In the genomic region with DNA sequence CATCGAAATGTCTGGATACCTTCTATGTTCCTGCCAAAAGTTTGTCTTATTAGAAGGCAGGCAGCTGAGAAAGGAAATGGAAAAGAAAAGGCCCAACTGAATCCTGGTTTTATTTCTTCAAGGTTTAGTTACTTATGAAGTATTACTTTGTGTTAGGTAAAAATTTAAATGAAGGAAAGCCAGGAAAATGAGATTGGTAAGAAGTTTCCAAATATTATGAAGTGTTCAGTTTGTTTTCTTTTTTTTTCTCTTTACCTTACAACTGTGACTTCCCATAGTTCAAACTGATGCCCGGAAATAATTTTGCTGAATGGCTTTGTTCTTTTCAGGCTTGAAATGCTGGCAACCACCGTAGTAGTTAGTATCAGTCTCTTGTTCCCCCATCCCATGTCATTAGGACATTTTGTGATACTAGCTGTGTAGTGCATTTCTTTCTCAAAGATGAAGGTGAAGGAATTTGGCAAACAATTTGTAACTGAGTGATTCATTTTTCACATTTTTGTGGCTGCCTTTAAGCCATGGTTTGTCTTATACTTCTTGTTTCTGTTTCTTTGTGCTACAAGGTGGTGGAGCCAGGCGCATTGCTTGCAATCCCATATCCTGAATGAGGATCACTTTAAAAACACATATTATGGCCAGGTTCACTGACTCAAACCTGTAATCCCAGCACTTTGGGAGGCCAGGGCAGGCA, we compare ENCODE assay signal across 8 cellular contexts. TPM values are rescaled to one million over a fixed set of nuclear protein-coding genes. Genes with fewer than 3 reads are reported as not detected.
A peak's percentile ranks its signal among the peaks of the same experiment; 100 is the strongest.
DNase-seq lines count a peak whose midpoint lies in the region; ATAC-seq and TF ChIP-seq lines count a peak whose summit lies in the region.

No MANE protein-coding gene starts in this region.

- TF ChIP-seq CTCF in testis (IDR thresholded peaks at IDR 0.05) = no peak

- H3K36me3 ChIP-seq in HAP-1 (replicated peaks) = 0 out of 2 replicates have a peak, but pooled peaks cover 5% of the 10 kb centered on the region
- no peaks in the 10 kb centered on the region for H3K36me3 ChIP-seq in testis (ENCODE audit: low read depth, missing control alignments)

- peak overlapping the region in 1 of 2 donors; percentile 55 for H3K27ac ChIP-seq in testis

- H3K4me3 ChIP-seq in HAP-1 (no peak overlapping the region), testis (no peak overlapping the region)

- intact Hi-C loops in sciatic nerve (cut with DNase I) = no loop called here
- intact Hi-C loops in testis (cut with DNase I; ENCODE audit: low total_unique reads) = no loop called here

- DNase-seq in kidney tubule cell (ENCODE audit: low spot score) (peak; percentile 78), sciatic nerve (ENCODE audit: low spot score) (no peak), HAP-1 (ENCODE audit: low spot score in 2 of 2) (no peak), inferior parietal cortex (ENCODE audit: extremely low spot score) (no peak), testis (no peak)

- ATAC-seq in GM18870 (IDR thresholded peaks at IDR 0.05; ENCODE audit: unreplicated experiment) (peak; percentile 88), HG02884 (IDR thresholded peaks at IDR 0.05; ENCODE audit: unreplicated experiment) (peak; percentile 55), SK-N-SH treated with all-trans-retinoic acid at 6 μM for 48 hours (peak; percentile 87), sciatic nerve (no peak)

- TF ChIP-seq POLR2A in testis (IDR thresholded peaks at IDR 0.05) = no peak

- 53 to 55% methylated on average over 4 of the region's 4 CpGs for WGBS in testis, 2 donors

- H3K4me1 ChIP-seq in HAP-1 (peaks cover 7% of the 10 kb centered on the region), testis (peaks cover 9% of the 10 kb centered on the region)

- in situ Hi-C loops in HAP-1 (cut with MboI; ENCODE audit: low sequenced_read_pairs) = no loop called here

- H3K9me3 ChIP-seq in HAP-1 = no peaks in the 10 kb centered on the region
- no peaks in the 10 kb centered on the region for H3K9me3 ChIP-seq in testis

- H3K27me3 ChIP-seq in HAP-1 (ENCODE audit: low read depth) (no peaks in the 10 kb centered on the region), testis (no peaks in the 10 kb centered on the region)

TF ChIP-seq in SK-N-SH treated with all-trans-retinoic acid at 6 μM for 48 hours, 23 proteins besides CTCF, POLR2A, EP300 and RAD21:
- TF ChIP-seq PPARA (CRISPR knock-in tag; IDR thresholded peaks at IDR 0.05; ENCODE audit: borderline replicate concordance) = no peak
- TF ChIP-seq POU6F1 (CRISPR knock-in tag; IDR thresholded peaks at IDR 0.05; ENCODE audit: borderline replicate concordance, low read depth) = no peak
- TF ChIP-seq, protein P1, sequence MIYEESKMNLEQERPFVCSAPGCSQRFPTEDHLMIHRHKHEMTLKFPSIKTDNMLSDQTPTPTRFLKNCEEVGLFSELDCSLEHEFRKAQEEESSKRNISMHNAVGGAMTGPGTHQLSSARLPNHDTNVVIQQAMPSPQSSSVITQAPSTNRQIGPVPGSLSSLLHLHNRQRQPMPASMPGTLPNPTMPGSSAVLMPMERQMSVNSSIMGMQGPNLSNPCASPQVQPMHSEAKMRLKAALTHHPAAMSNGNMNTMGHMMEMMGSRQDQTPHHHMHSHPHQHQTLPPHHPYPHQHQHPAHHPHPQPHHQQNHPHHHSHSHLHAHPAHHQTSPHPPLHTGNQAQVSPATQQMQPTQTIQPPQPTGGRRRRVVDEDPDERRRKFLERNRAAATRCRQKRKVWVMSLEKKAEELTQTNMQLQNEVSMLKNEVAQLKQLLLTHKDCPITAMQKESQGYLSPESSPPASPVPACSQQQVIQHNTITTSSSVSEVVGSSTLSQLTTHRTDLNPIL (CRISPR knock-in tag; IDR thresholded peaks at IDR 0.05; ENCODE audit: low read depth) = no peak
- no peak for TF ChIP-seq RARB (CRISPR knock-in tag; IDR thresholded peaks at IDR 0.05)
- TF ChIP-seq TOX (CRISPR knock-in tag; IDR thresholded peaks at IDR 0.05; ENCODE audit: borderline replicate concordance) = no peak
- TF ChIP-seq OSR1 (CRISPR knock-in tag; IDR thresholded peaks at IDR 0.05) = no peak
- TF ChIP-seq, protein P2, sequence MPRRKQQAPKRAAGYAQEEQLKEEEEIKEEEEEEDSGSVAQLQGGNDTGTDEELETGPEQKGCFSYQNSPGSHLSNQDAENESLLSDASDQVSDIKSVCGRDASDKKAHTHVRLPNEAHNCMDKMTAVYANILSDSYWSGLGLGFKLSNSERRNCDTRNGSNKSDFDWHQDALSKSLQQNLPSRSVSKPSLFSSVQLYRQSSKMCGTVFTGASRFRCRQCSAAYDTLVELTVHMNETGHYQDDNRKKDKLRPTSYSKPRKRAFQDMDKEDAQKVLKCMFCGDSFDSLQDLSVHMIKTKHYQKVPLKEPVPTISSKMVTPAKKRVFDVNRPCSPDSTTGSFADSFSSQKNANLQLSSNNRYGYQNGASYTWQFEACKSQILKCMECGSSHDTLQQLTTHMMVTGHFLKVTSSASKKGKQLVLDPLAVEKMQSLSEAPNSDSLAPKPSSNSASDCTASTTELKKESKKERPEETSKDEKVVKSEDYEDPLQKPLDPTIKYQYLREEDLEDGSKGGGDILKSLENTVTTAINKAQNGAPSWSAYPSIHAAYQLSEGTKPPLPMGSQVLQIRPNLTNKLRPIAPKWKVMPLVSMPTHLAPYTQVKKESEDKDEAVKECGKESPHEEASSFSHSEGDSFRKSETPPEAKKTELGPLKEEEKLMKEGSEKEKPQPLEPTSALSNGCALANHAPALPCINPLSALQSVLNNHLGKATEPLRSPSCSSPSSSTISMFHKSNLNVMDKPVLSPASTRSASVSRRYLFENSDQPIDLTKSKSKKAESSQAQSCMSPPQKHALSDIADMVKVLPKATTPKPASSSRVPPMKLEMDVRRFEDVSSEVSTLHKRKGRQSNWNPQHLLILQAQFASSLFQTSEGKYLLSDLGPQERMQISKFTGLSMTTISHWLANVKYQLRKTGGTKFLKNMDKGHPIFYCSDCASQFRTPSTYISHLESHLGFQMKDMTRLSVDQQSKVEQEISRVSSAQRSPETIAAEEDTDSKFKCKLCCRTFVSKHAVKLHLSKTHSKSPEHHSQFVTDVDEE (CRISPR knock-in tag; IDR thresholded peaks at IDR 0.05) = no peak
- TF ChIP-seq ZC3H10 (CRISPR knock-in tag; IDR thresholded peaks at IDR 0.05) = no peak
- no peak for TF ChIP-seq SNAI2 (CRISPR knock-in tag; IDR thresholded peaks at IDR 0.05)
- TF ChIP-seq, protein P3, sequence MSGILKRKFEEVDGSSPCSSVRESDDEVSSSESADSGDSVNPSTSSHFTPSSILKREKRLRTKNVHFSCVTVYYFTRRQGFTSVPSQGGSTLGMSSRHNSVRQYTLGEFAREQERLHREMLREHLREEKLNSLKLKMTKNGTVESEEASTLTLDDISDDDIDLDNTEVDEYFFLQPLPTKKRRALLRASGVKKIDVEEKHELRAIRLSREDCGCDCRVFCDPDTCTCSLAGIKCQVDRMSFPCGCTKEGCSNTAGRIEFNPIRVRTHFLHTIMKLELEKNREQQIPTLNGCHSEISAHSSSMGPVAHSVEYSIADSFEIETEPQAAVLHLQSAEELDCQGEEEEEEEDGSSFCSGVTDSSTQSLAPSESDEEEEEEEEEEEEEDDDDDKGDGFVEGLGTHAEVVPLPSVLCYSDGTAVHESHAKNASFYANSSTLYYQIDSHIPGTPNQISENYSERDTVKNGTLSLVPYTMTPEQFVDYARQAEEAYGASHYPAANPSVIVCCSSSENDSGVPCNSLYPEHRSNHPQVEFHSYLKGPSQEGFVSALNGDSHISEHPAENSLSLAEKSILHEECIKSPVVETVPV (CRISPR knock-in tag; IDR thresholded peaks at IDR 0.05) = no peak
- no peak for TF ChIP-seq ZNF565 (CRISPR knock-in tag; conservative IDR thresholded peaks at IDR 0.05; ENCODE audit: low read depth)

RNA-seq across cellular contexts. Expression of gene GPD2, which starts 40.5 kb away (rescaled TPM):
- total RNA-seq in sciatic nerve = 56.4 TPM
- total RNA-seq in testis = 10 to 100 TPM; 24.2 to 33.4 TPM
- polyA plus RNA-seq in testis (ENCODE audit: insufficient read depth, low read depth, low replicate concordance) = 25.8 TPM
